ENCODE assay signal across 19 cellular contexts in genomic region chr11:78248191-78248590, GRCh38.
"Had no signal": no experiment of that assay in that cellular context is flagged by ENCODE, and none has a peak within 500 bp of the region (broad histone marks: within the 10 kb centered on the region; RNA-seq: fewer than 3 reads in every experiment).

No MANE protein-coding gene starts in this region.

- DNase-seq: colonic mucosa; dermis blood vessel endothelial cell; endodermal cell; heart left ventricle; hippocampal formation; islet precursor cell; left ventricle myocardium inferior; lower lobe of right lung; natural killer cell; nucleus accumbens; ovary; sigmoid colon; stimulated activated naive CD4-positive, alpha-beta T cell; stomach; substantia nigra; transverse colon had no signal

- H3K36me3 ChIP-seq: colonic mucosa, ovary had no signal

- H3K4me1 ChIP-seq: colonic mucosa had no signal

- H3K4me3 ChIP-seq: colonic mucosa, heart left ventricle, left ventricle myocardium inferior, lower lobe of right lung, ovary, right atrium auricular region, sigmoid colon, skin epidermis, stomach, thoracic aorta, transverse colon had no signal

- H3K9me3 ChIP-seq: colonic mucosa, lower lobe of right lung, right atrium auricular region, sigmoid colon, stomach, thoracic aorta, transverse colon had no signal

- ATAC-seq: heart left ventricle, lower lobe of right lung, natural killer cell had no signal

- H3K27ac ChIP-seq: colonic mucosa, heart left ventricle, left ventricle myocardium inferior, lower lobe of right lung, ovary, right atrium auricular region, sigmoid colon, skin epidermis, stomach, thoracic aorta, transverse colon had no signal

- H3K27me3 ChIP-seq: colonic mucosa, heart left ventricle, ovary, right atrium auricular region, sigmoid colon, stomach, transverse colon had no signal
